ENCODE assay signal across 8 cellular contexts in genomic region chr3:172749201-172749965, GRCh38. TPM values are rescaled to one million over a fixed set of nuclear protein-coding genes. Genes with fewer than 3 reads are reported as not detected.
A peak's percentile ranks its signal among the peaks of the same experiment; 100 is the strongest.
DNase-seq lines count a peak whose midpoint lies in the region; ATAC-seq and TF ChIP-seq lines count a peak whose summit lies in the region.

No MANE protein-coding gene starts in this region.

- H3K4me1 ChIP-seq in PC-9 (replicated peaks; ENCODE audit: insufficient read depth), result peaks cover 72% of the 10 kb centered on the region

- H3K4me3 Mint-ChIP-seq in activated T-cell treated with anti-CD3 and anti-CD28 coated beads, Interleukin-2, amount 50 U/mL, for 24 hours, result peak overlapping the region; percentile 91

- no peaks in the 10 kb centered on the region for H3K27me3 Mint-ChIP-seq in activated T-cell treated with anti-CD3 and anti-CD28 coated beads, Interleukin-2, amount 50 U/mL, for 24 hours

- H3K27ac ChIP-seq in PC-9 (peak overlapping the region; percentile 98), neural cell (ENCODE audit: low read length) (no peak overlapping the region)

- CTCF ChIA-PET in PC-9 (lab: Charles Lee), result interaction anchor here (0.5 to 3.3 kb wide), 13 partner anchors 22 to 1165 kb away, joined by 3 to 40 read pairs (median 5); partner anchors contain the start of gene NCEH1

- H3K4me1 Mint-ChIP-seq in activated T-cell treated with anti-CD3 and anti-CD28 coated beads, Interleukin-2, amount 50 U/mL, for 24 hours (ENCODE audit: low read depth), result peaks cover 19% of the 10 kb centered on the region

- POLR2A ChIA-PET in PC-9 (lab: Charles Lee; ENCODE audit: unreplicated experiment), result interaction anchor here (0.5 to 1.3 kb wide), 17 partner anchors 20 to 1787 kb away, joined by 3 to 25 read pairs (median 5); partner anchors contain the start of gene NCEH1

- H3K9ac ChIP-seq in neural cell (ENCODE audit: low read length), result no peak overlapping the region

- no peaks in the 10 kb centered on the region for H3K9me3 ChIP-seq in PC-9 (ENCODE audit: insufficient read depth, low read depth)
- no peaks in the 10 kb centered on the region for H3K9me3 ChIP-seq in neural cell (ENCODE audit: low read length)

- no peak overlapping the region for H3K27ac Mint-ChIP-seq in activated T-cell treated with anti-CD3 and anti-CD28 coated beads, Interleukin-2, amount 50 U/mL, for 24 hours

- no peak for DNase-seq in activated T-cell treated with anti-CD3 and anti-CD28 coated beads, Interleukin-2, amount 50 U/mL, for 24 hours
- DNase-seq in activated T-cell treated with anti-CD3 and anti-CD28 coated beads for 4 hours (no peak), PC-9 (peak; percentile 69 to 96), epithelial cell of proximal tubule (ENCODE audit: low read depth) (peak; percentile 98), DMS114 treated with DMSO at 0.1 percent for 48 hours (lab: John Stamatoyannopoulos, UW; ENCODE audit: unreplicated experiment) (no peak), SKM-1 treated with dmso at 0.1 percent for 144 hours (lab: John Stamatoyannopoulos, UW; ENCODE audit: unreplicated experiment) (no peak)

- TF ChIP-seq CTCF in PC-9 (conservative IDR thresholded peaks at IDR 0.05), result no peak
- TF ChIP-seq CTCF in epithelial cell of proximal tubule (conservative IDR thresholded peaks at IDR 0.05; ENCODE audit: low read depth, low read length), result no peak
- TF ChIP-seq CTCF in neural cell (IDR thresholded peaks at IDR 0.05; ENCODE audit: poor library complexity, severe bottlenecking), result no peak

- peak overlapping the region; percentile 61 for H3K4me3 ChIP-seq in PC-9
- H3K4me3 ChIP-seq in epithelial cell of proximal tubule (ENCODE audit: low read depth, low read length), result peak overlapping the region; percentile 49
- peak overlapping the region; percentile 86 for H3K4me3 ChIP-seq in neural cell (ENCODE audit: low read length)

- ATAC-seq in HG03175 (IDR thresholded peaks at IDR 0.05; ENCODE audit: unreplicated experiment), result no peak

- no peak for TF ChIP-seq EP300 in neural cell (conservative IDR thresholded peaks at IDR 0.05; ENCODE audit: poor library complexity, severe bottlenecking)

- BruUV-seq in PC-9 (replicated peaks; lab: Mats Ljungman, UMichigan), result no TSS peak

- H3F3A ChIP-seq in PC-9 (ENCODE audit: insufficient read depth, low read depth), result peaks cover 26% of the 10 kb centered on the region
- H3F3A ChIP-seq in neural cell (ENCODE audit: insufficient read depth, low read length, poor library complexity, severe bottlenecking), result no peaks in the 10 kb centered on the region

- intact Hi-C loops in PC-9 (cut with micrococcal nuclease; ENCODE audit: unreplicated experiment), result no loop called here

- H4K20me1 ChIP-seq in PC-9 (ENCODE audit: insufficient read depth) (no peaks in the 10 kb centered on the region), neural cell (ENCODE audit: insufficient read depth) (no peaks in the 10 kb centered on the region)

- H3K4me2 ChIP-seq in PC-9, result peak overlapping the region; percentile 86
- no peak overlapping the region for H3K4me2 ChIP-seq in neural cell (ENCODE audit: low read length)

- peaks cover 23% of the 10 kb centered on the region for H3K36me3 Mint-ChIP-seq in activated T-cell treated with anti-CD3 and anti-CD28 coated beads, Interleukin-2, amount 50 U/mL, for 24 hours (ENCODE audit: low read depth)

- H3K9me2 ChIP-seq in PC-9 (ENCODE audit: insufficient read depth) (no peaks in the 10 kb centered on the region), neural cell (ENCODE audit: insufficient read depth, low read length) (no peaks in the 10 kb centered on the region)

- TF ChIP-seq RAD21 in neural cell (conservative IDR thresholded peaks at IDR 0.05), result no peak

- peaks cover 17% of the 10 kb centered on the region for H3K36me3 ChIP-seq in PC-9 (ENCODE audit: low read depth)
- no peaks in the 10 kb centered on the region for H3K36me3 ChIP-seq in neural cell (ENCODE audit: insufficient read depth, low read length)

- H3K79me2 ChIP-seq in PC-9 (ENCODE audit: low read depth) (peaks cover 36% of the 10 kb centered on the region), neural cell (replicated peaks; ENCODE audit: insufficient read depth, low read length) (peaks cover 32% of the 10 kb centered on the region)

- no peaks in the 10 kb centered on the region for H3K9me3 Mint-ChIP-seq in activated T-cell treated with anti-CD3 and anti-CD28 coated beads, Interleukin-2, amount 50 U/mL, for 24 hours

- H2AFZ ChIP-seq in PC-9, result 0 out of 2 replicates have a peak overlapping the region, but pooled peaks have one; percentile 2
- H2AFZ ChIP-seq in neural cell (ENCODE audit: low read depth, low read length), result no peak overlapping the region

- H3K27me3 ChIP-seq in PC-9 (ENCODE audit: insufficient read depth, low read depth) (no peaks in the 10 kb centered on the region), neural cell (ENCODE audit: insufficient read depth, low read depth, low read length) (no peaks in the 10 kb centered on the region)

TF ChIP-seq in neural cell, 6 proteins besides CTCF, POLR2A, EP300 and RAD21:
- TF ChIP-seq SMC3 (conservative IDR thresholded peaks at IDR 0.05; ENCODE audit: poor library complexity), result no peak
- TF ChIP-seq REST (IDR thresholded peaks at IDR 0.05; ENCODE audit: borderline replicate concordance), result no peak
- TF ChIP-seq POLR2AphosphoS5 (IDR thresholded peaks at IDR 0.05), result no peak
- TF ChIP-seq MXI1 (conservative IDR thresholded peaks at IDR 0.05; ENCODE audit: poor library complexity, severe bottlenecking), result no peak
- no peak for TF ChIP-seq TAF1 (IDR thresholded peaks at IDR 0.05; ENCODE audit: low read depth)
- no peak for TF ChIP-seq EZH2 (IDR thresholded peaks at IDR 0.05; ENCODE audit: borderline replicate concordance, insufficient read depth, low read length, poor library complexity, severe bottlenecking)
TF ChIP-seq in neural cell: peak in this region for 0.

RNA-seq across cellular contexts. Expression of gene ECT2, which starts 1.1 kb away (rescaled TPM):
- total RNA-seq in PC-9 (2021), result 128 and 145 TPM in 2 replicates
- total RNA-seq in epithelial cell of proximal tubule, result 98.8 and 129 TPM in 2 replicates
- 6.3 and 8.6 TPM in 2 replicates for polyA plus RNA-seq in neural cell
- 7.9 and 8.3 TPM in 2 replicates for polyA minus RNA-seq in neural cell

RNA-seq across cellular contexts. Expression of gene NCEH1, which starts 38.5 kb away (rescaled TPM):
- total RNA-seq in PC-9 (2021) (39.6 and 43.5 TPM in 2 replicates), epithelial cell of proximal tubule (67.1 and 72.9 TPM in 2 replicates)
- polyA plus RNA-seq in neural cell, result 2.1 TPM in 1 of 2 replicates, not detected in the other
- polyA minus RNA-seq in neural cell, result 0.46 and 1.5 TPM in 2 replicates

Comparison
In these comparisons a context has a peak if more than half of its experiments do, and no peak if none do; other contexts are left out.
1. DNase-seq: peak in PC-9 (2 of 2) and epithelial cell of proximal tubule (single experiment); none in activated T-cell treated with anti-CD3 and anti-CD28 coated beads, Interleukin-2, amount 50 U/mL, for 24 hours (single experiment), activated T-cell treated with anti-CD3 and anti-CD28 coated beads for 4 hours (single experiment), DMS114 treated with DMSO at 0.1 percent for 48 hours (single experiment) and SKM-1 treated with dmso at 0.1 percent for 144 hours (single experiment).
2. Peak in every context shown above with its lines, with median percentiles within 50 percentile points of each other: H3K4me3 ChIP-seq.